In the genomic region with DNA sequence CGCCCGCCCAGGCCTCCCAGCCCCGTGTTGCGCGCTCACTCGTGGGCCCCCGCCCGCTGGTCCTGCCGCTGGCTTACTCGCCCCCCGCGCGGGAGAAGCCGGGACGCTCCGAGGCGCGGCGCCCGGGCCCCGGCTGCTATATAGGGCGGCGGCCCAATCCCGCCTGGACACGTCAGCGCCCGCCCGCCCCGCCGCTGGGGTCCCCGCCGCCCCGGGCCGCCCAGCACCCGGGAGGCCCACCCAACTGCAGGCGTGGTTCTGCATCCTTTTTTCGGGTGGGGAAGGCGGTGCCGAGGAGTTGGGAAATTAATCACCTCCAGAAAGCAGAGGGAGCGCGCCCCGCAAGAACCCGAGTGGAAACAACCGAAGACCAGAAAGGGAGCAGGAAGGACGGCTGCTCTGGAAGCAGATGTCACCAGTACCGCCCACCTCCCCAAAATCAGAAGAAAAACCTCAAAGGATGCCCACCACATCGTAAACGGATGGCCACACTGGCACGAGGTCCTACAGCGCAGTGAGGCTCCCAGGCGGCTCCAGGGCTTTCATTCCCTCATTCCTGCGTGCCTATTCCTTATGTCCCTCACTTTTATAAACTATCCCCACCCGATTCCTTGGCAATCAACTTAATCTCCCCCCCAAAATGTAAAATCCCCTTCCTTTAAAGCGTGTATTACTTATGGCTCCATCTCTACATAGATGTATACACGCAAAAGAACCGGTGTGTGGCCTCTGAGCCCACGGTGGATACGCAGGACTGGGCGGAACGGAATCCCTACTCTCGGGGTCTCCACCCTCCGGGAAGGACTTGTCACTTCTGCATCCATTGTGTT, we compare ENCODE assay signal across 8 cellular contexts. TPM values are rescaled to one million over a fixed set of nuclear protein-coding genes. Genes with fewer than 3 reads are reported as not detected.
A peak's percentile ranks its signal among the peaks of the same experiment; 100 is the strongest.
DNase-seq lines count a peak whose midpoint lies in the region; ATAC-seq and TF ChIP-seq lines count a peak whose summit lies in the region.

No MANE protein-coding gene starts in this region.

- no peaks in the 10 kb centered on the region for H3K27me3 Mint-ChIP-seq in activated CD8-positive, alpha-beta memory T cell treated with anti-CD3 and anti-CD28 coated beads, Interleukin-2, amount 10 ng/mL, durations not matched to agents 7 days and 5 days
- peaks cover 5% of the 10 kb centered on the region for H3K27me3 Mint-ChIP-seq in endothelial cell (ENCODE audit: unreplicated experiment)

- H3K9me3 Mint-ChIP-seq in activated CD8-positive, alpha-beta memory T cell treated with anti-CD3 and anti-CD28 coated beads, Interleukin-2, amount 10 ng/mL, durations not matched to agents 7 days and 5 days (ENCODE audit: low read depth) = peaks cover 8% of the 10 kb centered on the region
- no peaks in the 10 kb centered on the region for H3K9me3 Mint-ChIP-seq in endothelial cell (ENCODE audit: unreplicated experiment)

- H3K27ac Mint-ChIP-seq in activated CD8-positive, alpha-beta memory T cell treated with anti-CD3 and anti-CD28 coated beads, Interleukin-2, amount 10 ng/mL, durations not matched to agents 7 days and 5 days = peak overlapping the region; percentile 22
- peak overlapping the region; percentile 7 for H3K27ac Mint-ChIP-seq in endothelial cell (ENCODE audit: unreplicated experiment)

- DNase-seq in ELR (ENCODE audit: low read depth) = peak; percentile 79
- peak; percentile 23 for DNase-seq in MV-4-11 (lab: John Stamatoyannopoulos, UW)
- DNase-seq in activated CD8-positive, alpha-beta memory T cell treated with anti-CD3 and anti-CD28 coated beads, Interleukin-2, amount 10 ng/mL, durations not matched to agents 7 days and 5 days = peak; percentile 55
- peak; percentile 62 for DNase-seq in endothelial cell (ENCODE audit: low spot score)
- peak; percentile 50 for DNase-seq in midbrain (lab: John Stamatoyannopoulos, UW)
- peak; percentile 77 for DNase-seq in stimulated activated CD8-positive, alpha-beta memory T cell treated with anti-CD3 and anti-CD28 coated beads, Interleukin-4, amount 100 ng/mL, for 48 hours
- DNase-seq in SKM-1 (lab: John Stamatoyannopoulos, UW; ENCODE audit: unreplicated experiment) = no peak

- H3K4me1 Mint-ChIP-seq in activated CD8-positive, alpha-beta memory T cell treated with anti-CD3 and anti-CD28 coated beads, Interleukin-2, amount 10 ng/mL, durations not matched to agents 7 days and 5 days = peaks cover 35% of the 10 kb centered on the region
- H3K4me1 Mint-ChIP-seq in endothelial cell (ENCODE audit: unreplicated experiment) = peaks cover 17% of the 10 kb centered on the region

- ATAC-seq in GM21717 (IDR thresholded peaks at IDR 0.05; ENCODE audit: unreplicated experiment) = peak; percentile 59
- ATAC-seq in activated CD8-positive, alpha-beta memory T cell treated with anti-CD3 and anti-CD28 coated beads, Interleukin-2, amount 10 ng/mL, durations not matched to agents 7 days and 5 days = peak; percentile 86

- TF ChIP-seq CTCF in endothelial cell (IDR thresholded peaks at IDR 0.05; ENCODE audit: unreplicated experiment) = no peak

- CTCF ChIA-PET in activated CD8-positive, alpha-beta memory T cell treated with anti-CD3 and anti-CD28 coated beads, Interleukin-2, amount 10 ng/mL, durations not matched to agents 7 days and 5 days (lab: Charles Lee) = no interaction called here

- peak overlapping the region; percentile 65 for H3K4me3 Mint-ChIP-seq in activated CD8-positive, alpha-beta memory T cell treated with anti-CD3 and anti-CD28 coated beads, Interleukin-2, amount 10 ng/mL, durations not matched to agents 7 days and 5 days
- H3K4me3 Mint-ChIP-seq in endothelial cell (ENCODE audit: unreplicated experiment) = peak overlapping the region; percentile 82

- H3K36me3 Mint-ChIP-seq in activated CD8-positive, alpha-beta memory T cell treated with anti-CD3 and anti-CD28 coated beads, Interleukin-2, amount 10 ng/mL, durations not matched to agents 7 days and 5 days = peaks cover 31% of the 10 kb centered on the region
- H3K36me3 Mint-ChIP-seq in endothelial cell (ENCODE audit: low read depth, unreplicated experiment) = peaks cover 13% of the 10 kb centered on the region

RNA-seq across cellular contexts. Expression of a gene that starts 42.5 kb away (rescaled TPM):
- total RNA-seq in activated CD8-positive, alpha-beta memory T cell treated with anti-CD3 and anti-CD28 coated beads, Interleukin-2, amount 10 ng/mL, durations not matched to agents 7 days and 5 days = 100 to 1,000 TPM; 176 to 232 TPM
- total RNA-seq in endothelial cell (ENCODE audit: unreplicated experiment) = 364 TPM

RNA-seq across cellular contexts. Expression of a gene that starts 42.8 kb away (rescaled TPM):
- total RNA-seq in activated CD8-positive, alpha-beta memory T cell treated with anti-CD3 and anti-CD28 coated beads, Interleukin-2, amount 10 ng/mL, durations not matched to agents 7 days and 5 days = 100 to 1,000 TPM; 242 to 290 TPM
- total RNA-seq in endothelial cell (ENCODE audit: unreplicated experiment) = 487 TPM
